In genomic region chr5:453725-454481, GRCh38 we compare ENCODE assay signal across 14 cellular contexts. TPM values are rescaled to one million over a fixed set of nuclear protein-coding genes. Genes with fewer than 3 reads are reported as not detected.
DNase-seq lines count a peak whose midpoint lies in the region; ATAC-seq, FAIRE-seq and TF ChIP-seq lines count a peak whose summit lies in the region.
"Had no signal": no experiment of that assay in that cellular context is flagged by ENCODE, and none has a peak within 500 bp of the region (broad histone marks: within the 10 kb centered on the region; RNA-seq: fewer than 3 reads in every experiment).

No MANE protein-coding gene starts in this region.

- no peaks in the 10 kb centered on the region for H3K27me3 Mint-ChIP-seq in activated CD4-positive, alpha-beta T cell treated with anti-CD3 and anti-CD28 coated beads for 36 hours
- no peaks in the 10 kb centered on the region for H3K27me3 Mint-ChIP-seq in naive thymus-derived CD8-positive, alpha-beta T cell

- CTCF ChIA-PET in activated CD4-positive, alpha-beta T cell treated with anti-CD3 and anti-CD28 coated beads for 36 hours (lab: Charles Lee): interaction anchor here (1.1 kb wide), 1 partner anchor 20 kb away, joined by 6 read pairs; no protein-coding TSS in a partner anchor
- CTCF ChIA-PET in H1 (lab: Charles Lee; ENCODE audit: partially characterized antibody): interaction anchor here (1.0 kb wide), 1 partner anchor 10 kb away, joined by 3 read pairs; no protein-coding TSS in a partner anchor

- H3K4ac ChIP-seq in H1 (replicated peaks; ENCODE audit: insufficient read length, low read depth, low read length): no peak overlapping the region

- no peak overlapping the region for H3K23ac ChIP-seq in H1 (ENCODE audit: insufficient read length)

- peaks cover 23% of the 10 kb centered on the region for H3K9me3 Mint-ChIP-seq in activated CD4-positive, alpha-beta T cell treated with anti-CD3 and anti-CD28 coated beads for 36 hours (ENCODE audit: low read depth)
- H3K9me3 Mint-ChIP-seq in naive thymus-derived CD8-positive, alpha-beta T cell: peaks cover 4 to 23% (median 15%) of the 10 kb centered on the region in 9 donors

- no peak for ATAC-seq in activated CD4-positive, alpha-beta T cell treated with anti-CD3 and anti-CD28 coated beads for 36 hours
- ATAC-seq in naive thymus-derived CD8-positive, alpha-beta T cell: peak in 1 of 2 donors; percentile 35
- no peak for ATAC-seq in HG03175 (IDR thresholded peaks at IDR 0.05; ENCODE audit: unreplicated experiment)
- ATAC-seq: A549 had no signal

- no peak overlapping the region for H4K5ac ChIP-seq in H1 (ENCODE audit: insufficient read length, low read depth, low read length)

- H3K9ac ChIP-seq in H1 (replicated peaks in 1 of 4; ENCODE audit: extremely low read depth in 1 of 4, low read depth in 3 of 4, low read length in 3 of 4): no peak overlapping the region

- peaks cover 51% of the 10 kb centered on the region for H3K4me1 Mint-ChIP-seq in activated CD4-positive, alpha-beta T cell treated with anti-CD3 and anti-CD28 coated beads for 36 hours
- peaks cover 23 to 43% (median 40%) of the 10 kb centered on the region in 4 donors for H3K4me1 Mint-ChIP-seq in naive thymus-derived CD8-positive, alpha-beta T cell

- peaks cover 4% of the 10 kb centered on the region for H3K79me1 ChIP-seq in H1 (ENCODE audit: low read depth, low read length)

- no peak overlapping the region for H3K4me3 Mint-ChIP-seq in activated CD4-positive, alpha-beta T cell treated with anti-CD3 and anti-CD28 coated beads for 36 hours
- peak overlapping the region in 5 of 10 donors; percentile 20 to 68 (median 45) for H3K4me3 Mint-ChIP-seq in naive thymus-derived CD8-positive, alpha-beta T cell

- H2BK5ac ChIP-seq in H1 (ENCODE audit: low read depth, low read length): no peak overlapping the region

- no peak overlapping the region for H2AK5ac ChIP-seq in H1 (ENCODE audit: low read depth, low read length)

- WGBS in H1 (ENCODE audit: extremely low coverage in 1 of 2, insufficient coverage in 1 of 2, insufficient read length in 1 of 2, insufficient replicate concordance in 2 of 2, low coverage in 1 of 2, low lambda C conversion rate in 2 of 2, missing lambda C conversion rate in 1 of 2), 2 experiments: 93% methylated on average over 16 of the region's 16 CpGs; no CpG with 5 or more reads in 1 of the 2 experiments

- H3K56ac ChIP-seq in H1 (replicated peaks; ENCODE audit: insufficient read length, low read depth, low read length): no peak overlapping the region

- TF ChIP-seq EP300 in H1 (IDR thresholded peaks at IDR 0.05; ENCODE audit: borderline replicate concordance in 1 of 2, low read depth in 2 of 2, low read length in 2 of 2): no peak

- H3K14ac ChIP-seq in H1 (ENCODE audit: insufficient read length): no peak overlapping the region

- TF ChIP-seq POLR2A in Peyer's patch (IDR thresholded peaks at IDR 0.05) (no peak), H1 (IDR thresholded peaks at IDR 0.05; ENCODE audit: control extremely low read depth in 1 of 2, low read depth in 2 of 2, low read length in 2 of 2) (no peak)

- H4K91ac ChIP-seq in H1 (replicated peaks; ENCODE audit: insufficient read length, low read length): no peak overlapping the region

- TF ChIP-seq RAD21 in H1 (IDR thresholded peaks at IDR 0.05 in 1 of 2, conservative IDR thresholded peaks at IDR 0.05 in 1 of 2; ENCODE audit: low read depth in 2 of 2, low read length in 2 of 2): no peak

- H3K27me3 ChIP-seq in Peyer's patch (no peaks in the 10 kb centered on the region), H1 (replicated peaks in 1 of 4; ENCODE audit: control insufficient read depth in 3 of 4, extremely low read depth in 1 of 4, insufficient read depth in 3 of 4, low read length in 3 of 4) (no peaks in the 10 kb centered on the region)
- H3K27me3 ChIP-seq: adrenal gland had no signal

- no peak overlapping the region for H2AFZ ChIP-seq in H1 (ENCODE audit: low read length)

- H3K23me2 ChIP-seq in H1 (ENCODE audit: low read depth, low read length): no peaks in the 10 kb centered on the region

- H3K4me1 ChIP-seq in Peyer's patch (no peaks in the 10 kb centered on the region), H1 (replicated peaks in 1 of 4; ENCODE audit: control insufficient read depth in 3 of 4, insufficient read depth in 4 of 4, low read length in 3 of 4) (peaks cover 2 to 7% (median 2%) of the 10 kb centered on the region in 4 experiments; a peak in 5 of 7 replicates)
- H3K4me1 ChIP-seq: adrenal gland had no signal

- peak; percentile 7 for DNase-seq in activated CD4-positive, alpha-beta T cell treated with anti-CD3 and anti-CD28 coated beads for 36 hours
- no peak for DNase-seq in activated CD4-positive, alpha-beta T cell treated with anti-CD3 and anti-CD28 coated beads, Interleukin-2, amount 50 U/mL, for 48 hours
- peak in 2 of 3 donors; percentile 36 to 50 for DNase-seq in Peyer's patch
- no peak for DNase-seq in H1 (ENCODE audit: low read depth in 1 of 2, low spot score in 2 of 2)
- DNase-seq in naive thymus-derived CD8-positive, alpha-beta T cell: peak in 1 of 10 donors; percentile 52
- DNase-seq in GOT3 (lab: John Stamatoyannopoulos, UW): no peak
- no peak for DNase-seq in 8988T
- DNase-seq: activated CD4-positive, alpha-beta T cell treated with anti-CD3 and anti-CD28 coated beads for 4 hours; cortex of kidney; SW 1271 had no signal

- H3K18ac ChIP-seq in H1 (ENCODE audit: extremely low read depth, low read length): no peak overlapping the region

- no peak for FAIRE-seq in H1 (lab: Jason Lieb, UNC)
- FAIRE-seq: A549 had no signal

- H2BK20ac ChIP-seq in H1 (ENCODE audit: low read length): no peak overlapping the region

- peak overlapping the region in 1 of 4 donors; percentile 53 for H3K27ac ChIP-seq in Peyer's patch
- H3K27ac ChIP-seq in H1 (ENCODE audit: low read depth, low read length): no peak overlapping the region
- H3K27ac ChIP-seq: A549, adrenal gland had no signal

- no peak overlapping the region for H2BK120ac ChIP-seq in H1 (replicated peaks; ENCODE audit: low read depth, low read length)

- H3K36me3 Mint-ChIP-seq in activated CD4-positive, alpha-beta T cell treated with anti-CD3 and anti-CD28 coated beads for 36 hours (ENCODE audit: low read depth): peaks cover 92% of the 10 kb centered on the region
- H3K36me3 Mint-ChIP-seq in naive thymus-derived CD8-positive, alpha-beta T cell: peaks cover 38 to 97% (median 55%) of the 10 kb centered on the region in 3 donors

- POLR2A ChIA-PET in activated CD4-positive, alpha-beta T cell treated with anti-CD3 and anti-CD28 coated beads for 36 hours (lab: Charles Lee): no interaction called here
- POLR2A ChIA-PET in H1 (lab: Charles Lee; ENCODE audit: partially characterized antibody): interaction anchor here (1.0 kb wide), 1 partner anchor 11 kb away, joined by 4 read pairs; no protein-coding TSS in a partner anchor
- POLR2A ChIA-PET in naive thymus-derived CD8-positive, alpha-beta T cell (lab: Charles Lee): interaction anchor here (0.9 kb wide), 1 partner anchor 10 kb away, joined by 3 read pairs; no protein-coding TSS in a partner anchor

- TF ChIP-seq CTCF in Peyer's patch (IDR thresholded peaks at IDR 0.05) (no peak), H1 (IDR thresholded peaks at IDR 0.05; ENCODE audit: control extremely low read depth in 1 of 3, insufficient read depth in 1 of 3, low read depth in 1 of 3, low read length in 3 of 3) (no peak)

- H2BK15ac ChIP-seq in H1 (ENCODE audit: low read length): no peak overlapping the region

- H3K4me2 ChIP-seq in H1 (ENCODE audit: insufficient read depth in 1 of 2, low read depth in 2 of 2, low read length in 2 of 2): no peak overlapping the region
- H3K4me2 ChIP-seq: A549 had no signal

- peak overlapping the region; percentile 81 for H3K27ac Mint-ChIP-seq in activated CD4-positive, alpha-beta T cell treated with anti-CD3 and anti-CD28 coated beads for 36 hours
- H3K27ac Mint-ChIP-seq in naive thymus-derived CD8-positive, alpha-beta T cell: peak overlapping the region in 9 of 10 donors; percentile 31 to 93 (median 61)

- H3K36me3 ChIP-seq in Peyer's patch: peaks cover 0 to 96% (median 0%) of the 10 kb centered on the region in 3 donors
- H3K36me3 ChIP-seq in H1 (ENCODE audit: control insufficient read depth in 2 of 4, insufficient read depth in 4 of 4, low read length in 3 of 4): peaks cover 7 to 35% (median 18%) of the 10 kb centered on the region in 4 experiments; a peak in 6 of 8 replicates

- H3K79me2 ChIP-seq in H1 (ENCODE audit: control insufficient read depth in 1 of 2, insufficient read depth in 2 of 2, low read length in 2 of 2): 0 out of 4 replicates have a peak, but pooled peaks cover 0 to 3% of the 10 kb centered on the region in 2 experiments

- no peaks in the 10 kb centered on the region for H4K20me1 ChIP-seq in H1 (replicated peaks in 1 of 2; ENCODE audit: control insufficient read depth in 1 of 2, insufficient read depth in 2 of 2, low read length in 2 of 2)

- H2BK12ac ChIP-seq in H1 (ENCODE audit: low read depth, low read length): peak overlapping the region; percentile 21; the same call in 1 of the 2 replicates

- intact Hi-C loops in activated CD4-positive, alpha-beta T cell treated with anti-CD3 and anti-CD28 coated beads for 36 hours (cut with DNase I, micrococcal nuclease): no loop called here

- H4K8ac ChIP-seq in H1 (ENCODE audit: extremely low read depth, insufficient read depth, low read length): no peak overlapping the region

- peaks cover 0 to 8% (median 0%) of the 10 kb centered on the region in 4 donors for H3K9me3 ChIP-seq in Peyer's patch
- peaks cover 0 to 6% of the 10 kb centered on the region in 2 experiments; a peak in 2 of 4 replicates for H3K9me3 ChIP-seq in H1 (ENCODE audit: insufficient read depth in 2 of 2, low read depth in 1 of 2, low read length in 1 of 2)

- H3K4me3 ChIP-seq in Peyer's patch (no peak overlapping the region), H1 (ENCODE audit: extremely low read depth in 1 of 4, insufficient read depth in 2 of 4, low read depth in 3 of 4, low read length in 4 of 4) (no peak overlapping the region)
- H3K4me3 ChIP-seq: A549, adrenal gland, lung had no signal

TF ChIP-seq in H1, 55 proteins besides CTCF, POLR2A, EP300 and RAD21 (continues in another document):
- no peak for TF ChIP-seq JUND (IDR thresholded peaks at IDR 0.05; ENCODE audit: low read length)

RNA-seq across cellular contexts. Expression of gene EXOC3, which starts 10.9 kb away (rescaled TPM):
- total RNA-seq in activated CD4-positive, alpha-beta T cell treated with anti-CD3 and anti-CD28 coated beads for 36 hours: 10 to 100 TPM; 49.7 to 62.7 TPM
- total RNA-seq in Peyer's patch: 100 to 1,000 TPM in 3 of 4 donors, 10 to 100 TPM in 1; 74.3 to 201 (median 141) TPM
- total RNA-seq in H1 (2021; fragmentation: NEBNext Ultra II Directional; extraction: Animal tissue kit (Norgen Biotek cat#: 25700)): 27.5 and 30.0 TPM in 2 replicates
- polyA plus RNA-seq in H1 (2011; rRNA removed): 14.4 and 19.5 TPM in 2 replicates
- polyA plus RNA-seq in H1 (2011; cell fraction: cytosol; rRNA removed): 17.3 TPM
- 38.7 TPM for polyA plus RNA-seq in H1 (2011; cell fraction: nucleus; rRNA removed)
- polyA plus RNA-seq in H1 (2012, experiment 1 of 2): 24.9 to 34.9 TPM (median 31.8 TPM) in 4 replicates
- 19.3 TPM for polyA plus RNA-seq in H1 (2012, experiment 2 of 2)
- polyA plus RNA-seq in H1 (2013, experiment 1 of 2): 16.3 TPM
- 14.9 TPM for polyA plus RNA-seq in H1 (2013, experiment 2 of 2)
- 16.7 and 19.2 TPM in 2 replicates for polyA minus RNA-seq in H1 (2011; rRNA and poly(A)+ RNA removed)
- polyA minus RNA-seq in H1 (2011; cell fraction: cytosol; rRNA and poly(A)+ RNA removed): 12.9 TPM
- polyA minus RNA-seq in H1 (2011; cell fraction: nucleus; rRNA and poly(A)+ RNA removed): 14.7 TPM
- total RNA-seq in naive thymus-derived CD8-positive, alpha-beta T cell: 10 to 100 TPM; 93.3 to 99.5 TPM
- polyA plus RNA-seq in naive thymus-derived CD8-positive, alpha-beta T cell: 10 to 100 TPM; 29.7 to 57.1 (median 42.5) TPM

Comparison
In these comparisons a context has a peak if more than half of its experiments do, and no peak if none do; other contexts are left out.
1. DNase-seq: peak in activated CD4-positive, alpha-beta T cell treated with anti-CD3 and anti-CD28 coated beads for 36 hours (single experiment) and Peyer's patch (2 of 3); none in activated CD4-positive, alpha-beta T cell treated with anti-CD3 and anti-CD28 coated beads, Interleukin-2, amount 50 U/mL, for 48 hours (0 of 2), H1 (0 of 2), GOT3 (single experiment) and 8988T (single experiment).